ENCODE assay signal across 8 cellular contexts in genomic region chr1:99969729-99970591, GRCh38. TPM values are rescaled to one million over a fixed set of nuclear protein-coding genes. Genes with fewer than 3 reads are reported as not detected.
A peak's percentile ranks its signal among the peaks of the same experiment; 100 is the strongest.
DNase-seq lines count a peak whose midpoint lies in the region; ATAC-seq and TF ChIP-seq lines count a peak whose summit lies in the region.

Gene SLC35A3 (plus strand): TSS chr1:99969996. CDS start chr1:99993555, 23,559 bp downstream.

- peaks cover 41% of the 10 kb centered on the region for H3K79me2 ChIP-seq in mammary epithelial cell (ENCODE audit: insufficient read depth, low read length)

- no peaks in the 10 kb centered on the region for H3K36me3 Mint-ChIP-seq in immature natural killer cell

- peak within 1 kb of the TSS; percentile 96 to 100 (median 100) for H3K4me3 Mint-ChIP-seq in immature natural killer cell

- H3K4me1 ChIP-seq in mammary epithelial cell (ENCODE audit: insufficient read depth, low read length): peaks cover 13% of the 10 kb centered on the region
- H3K4me1 ChIP-seq in spleen: peaks cover 15 to 51% (median 31%) of the 10 kb centered on the region in 6 donors

- peaks cover 0 to 5% (median 5%) of the 10 kb centered on the region in 3 donors for H3K27me3 Mint-ChIP-seq in immature natural killer cell (ENCODE audit: low read depth in 3 of 3)

- peak within 1 kb of the TSS; percentile 85 to 99 (median 96) for H3K27ac Mint-ChIP-seq in immature natural killer cell

- H3K27me3 ChIP-seq in mammary epithelial cell (ENCODE audit: insufficient read depth, low read length): no peaks in the 10 kb centered on the region
- H3K27me3 ChIP-seq in spleen (replicated peaks in 1 of 7): no peaks in the 10 kb centered on the region

- H3K4me3 ChIP-seq in mammary epithelial cell (replicated peaks in 1 of 3; ENCODE audit: insufficient read depth in 1 of 3, low read depth in 2 of 3, low read length in 3 of 3): peak within 1 kb of the TSS; percentile 50 to 90 (median 69)
- peak within 1 kb of the TSS; percentile 76 to 98 (median 87) for H3K4me3 ChIP-seq in spleen

- H3K27ac ChIP-seq in 22Rv1 (peak within 1 kb of the TSS; percentile 70), VCaP (peak within 1 kb of the TSS; percentile 94), mammary epithelial cell (ENCODE audit: insufficient read depth, low read depth, low read length) (peak within 1 kb of the TSS; percentile 84), spleen (peak within 1 kb of the TSS; percentile 49 to 91 (median 81))

- intact Hi-C loops in mammary epithelial cell (cut with micrococcal nuclease): loop anchor here (2.0 to 5.0 kb wide), 4 partner anchors 69 to 163 kb away; partner anchors contain the start of genes AGL, SASS6 and TRMT13
- intact Hi-C loops in spleen (cut with DNase I; ENCODE audit: low total_unique reads): no loop called here

- DNase-seq in NCI-H2107 treated with DMSO at 0.1 percent for 48 hours (lab: John Stamatoyannopoulos, UW; ENCODE audit: unreplicated experiment): peak; percentile 69
- peak; percentile 77 for DNase-seq in mammary epithelial cell
- DNase-seq in immature natural killer cell: peak; percentile 75 to 80 (median 80)
- peak; percentile 96 for DNase-seq in spleen

- no TSS peak for BruUV-seq in mammary epithelial cell (replicated peaks; lab: Mats Ljungman, UMichigan)

- H4K20me1 ChIP-seq in mammary epithelial cell (ENCODE audit: insufficient read depth, low read length): no peaks in the 10 kb centered on the region

- WGBS in mammary epithelial cell (ENCODE audit: low coverage, missing lambda C conversion rate): 4% methylated on average over 34 of the region's 73 CpGs
- 0 to 1% (median 1%) methylated on average over 57 to 73 of the region's 73 CpGs for WGBS in spleen, 5 donors

- peak within 1 kb of the TSS; percentile 78 for H3K9ac ChIP-seq in mammary epithelial cell (ENCODE audit: insufficient read depth, low read length)

- no peak for TF ChIP-seq CTCF in 22Rv1 (IDR thresholded peaks at IDR 0.05)
- no peak for TF ChIP-seq CTCF in VCaP (conservative IDR thresholded peaks at IDR 0.05)
- TF ChIP-seq CTCF in mammary epithelial cell (conservative IDR thresholded peaks at IDR 0.05 in 1 of 2, IDR thresholded peaks at IDR 0.05 in 1 of 2; ENCODE audit: extremely low read depth in 1 of 2, insufficient read depth in 1 of 2, low read depth in 1 of 2, low read length in 2 of 2): no peak
- TF ChIP-seq CTCF in spleen (IDR thresholded peaks at IDR 0.05 in 8 of 11, conservative IDR thresholded peaks at IDR 0.05 in 3 of 11): no peak

- in situ Hi-C loops in mammary epithelial cell (cut with MboI; ENCODE audit: low sequenced_read_pairs in 2 of 2): no loop called here

- TF ChIP-seq POLR2A in spleen (IDR thresholded peaks at IDR 0.05): no peak

- ATAC-seq in GM18508 (IDR thresholded peaks at IDR 0.05; ENCODE audit: insufficient read depth, unreplicated experiment) (peak; percentile 68), HG02981 (IDR thresholded peaks at IDR 0.05; ENCODE audit: unreplicated experiment) (peak; percentile 89)

- CTCF ChIA-PET in mammary epithelial cell (lab: Charles Lee; ENCODE audit: low non-redundant PET): interaction anchor here (0.6 kb wide), 3 partner anchors 27 to 85 kb away, joined by 3 to 4 read pairs (median 3); no protein-coding TSS in a partner anchor

- peak within 1 kb of the TSS; percentile 98 for H2AFZ ChIP-seq in mammary epithelial cell (ENCODE audit: low read depth, low read length)

- peaks cover 38 to 53% of the 10 kb centered on the region in 2 donors for H3K4me1 Mint-ChIP-seq in immature natural killer cell

- H3K9me3 Mint-ChIP-seq in immature natural killer cell: no peaks in the 10 kb centered on the region

- dilution Hi-C loops in mammary epithelial cell (cut with HindIII; ENCODE audit: low sequenced_read_pairs): no loop called here

- no peaks in the 10 kb centered on the region for H3K9me3 ChIP-seq in mammary epithelial cell (replicated peaks; ENCODE audit: insufficient read depth, low read length)
- H3K9me3 ChIP-seq in spleen: no peaks in the 10 kb centered on the region

- H3K36me3 ChIP-seq in mammary epithelial cell (ENCODE audit: insufficient read depth, low read length): peaks cover 2% of the 10 kb centered on the region
- peaks cover 0 to 6% (median 1%) of the 10 kb centered on the region in 6 donors for H3K36me3 ChIP-seq in spleen

- peak within 1 kb of the TSS; percentile 94 for H3K4me2 ChIP-seq in mammary epithelial cell (ENCODE audit: insufficient read depth, low read depth, low read length)

RNA-seq across cellular contexts. Expression of gene SLC35A3, which starts in this region (rescaled TPM):
- total RNA-seq in mammary epithelial cell (10 to 100 TPM; 29.5 to 46.2 TPM), spleen (10 to 100 TPM; 17.0 to 26.5 (median 25.0) TPM)
- polyA plus RNA-seq in mammary epithelial cell (6.3 TPM), immature natural killer cell (10 to 100 TPM in 1 of 3 donors, 1 to 10 TPM in 2; 5.0 to 12.3 (median 8.5) TPM), spleen (10 to 100 TPM in 1 of 3 donors, 1 to 10 TPM in 2; 7.2 to 11.5 (median 8.1) TPM)
- polyA minus RNA-seq in mammary epithelial cell: 8.8 TPM

Comparison
In these comparisons a context has a peak if more than half of its experiments do, and no peak if none do; other contexts are left out.
1. Peak in every context shown above with its lines: DNase-seq, ATAC-seq, H3K4me3 ChIP-seq and H3K27ac ChIP-seq.